In the genomic region with DNA sequence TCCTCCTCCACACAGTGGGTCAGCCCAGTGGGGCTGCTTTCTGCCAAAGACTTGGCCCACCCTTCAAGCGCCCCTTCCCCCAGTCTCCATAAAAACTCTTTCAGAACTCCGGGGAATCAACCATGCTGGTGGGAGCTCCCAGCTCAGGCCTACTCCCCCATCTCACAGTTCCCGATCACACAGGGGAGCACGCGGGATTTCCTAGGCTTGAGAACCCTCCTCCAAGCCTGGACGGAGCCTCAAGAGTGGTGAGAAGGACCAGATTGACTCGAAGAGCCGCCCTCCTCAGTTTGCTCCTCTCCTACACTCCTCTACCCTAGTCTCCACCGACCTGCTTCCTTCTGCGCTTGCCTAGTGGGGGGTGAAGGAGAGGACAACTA, we compare ENCODE assay signal across 8 cellular contexts.
A peak's percentile ranks its signal among the peaks of the same experiment; 100 is the strongest.
DNase-seq lines count a peak whose midpoint lies in the region; ATAC-seq and TF ChIP-seq lines count a peak whose summit lies in the region.

No MANE protein-coding gene starts in this region.

- peak overlapping the region; percentile 80 for H3K4me2 ChIP-seq in osteoblast (ENCODE audit: insufficient read depth, low read length)

- no peak for TF ChIP-seq POLR2A in Peyer's patch (IDR thresholded peaks at IDR 0.05)
- TF ChIP-seq POLR2A in esophagus muscularis mucosa (IDR thresholded peaks at IDR 0.05; ENCODE audit: low read depth), result no peak

- peak; percentile 36 for DNase-seq in DMS79 (lab: John Stamatoyannopoulos, UW)
- DNase-seq in Peyer's patch, result no peak
- DNase-seq in esophagus muscularis mucosa (ENCODE audit: extremely low spot score), result no peak
- peak; percentile 75 for DNase-seq in osteoblast (ENCODE audit: insufficient read length, low spot score, missing footprints)
- no peak for DNase-seq in epidermal melanocyte (ENCODE audit: insufficient read length, low spot score)
- no peak for DNase-seq in superior temporal gyrus (ENCODE audit: extremely low spot score)
- no peak for DNase-seq in CD1c-positive myeloid dendritic cell (ENCODE audit: extremely low spot score)

- peak overlapping the region; percentile 60 for H2AFZ ChIP-seq in osteoblast (ENCODE audit: low read length)

- no peaks in the 10 kb centered on the region for H3K79me2 ChIP-seq in osteoblast (ENCODE audit: insufficient read depth, low read length)

- TF ChIP-seq EP300 in esophagus muscularis mucosa (IDR thresholded peaks at IDR 0.05), result no peak

- H4K20me1 ChIP-seq in osteoblast (ENCODE audit: insufficient read depth, low read length), result no peaks in the 10 kb centered on the region

- no peaks in the 10 kb centered on the region for H3K36me3 ChIP-seq in Peyer's patch
- no peaks in the 10 kb centered on the region for H3K36me3 ChIP-seq in esophagus muscularis mucosa
- no peaks in the 10 kb centered on the region for H3K36me3 ChIP-seq in osteoblast (ENCODE audit: insufficient read depth, low read length)

- ATAC-seq in HG02678 (IDR thresholded peaks at IDR 0.05; ENCODE audit: unreplicated experiment), result no peak

- intact Hi-C loops in esophagus muscularis mucosa (cut with DNase I), result no loop called here

- H3K4me1 ChIP-seq in Peyer's patch, result peaks cover 0 to 4% (median 0%) of the 10 kb centered on the region in 4 donors
- peaks cover 3 to 20% (median 18%) of the 10 kb centered on the region in 4 donors for H3K4me1 ChIP-seq in esophagus muscularis mucosa
- peaks cover 15% of the 10 kb centered on the region for H3K4me1 ChIP-seq in osteoblast (ENCODE audit: insufficient read depth, low read length)

- H3K9me3 ChIP-seq in Peyer's patch (no peaks in the 10 kb centered on the region), esophagus muscularis mucosa (no peaks in the 10 kb centered on the region), osteoblast (ENCODE audit: low read depth, low read length) (no peaks in the 10 kb centered on the region)

- H3K27me3 ChIP-seq in Peyer's patch (no peaks in the 10 kb centered on the region), esophagus muscularis mucosa (no peaks in the 10 kb centered on the region), osteoblast (ENCODE audit: insufficient read depth, low read length) (no peaks in the 10 kb centered on the region)

- H3K27ac ChIP-seq in Peyer's patch, result peak overlapping the region; percentile 67 to 93 (median 85)
- H3K27ac ChIP-seq in esophagus muscularis mucosa (replicated peaks in 1 of 4), result peak overlapping the region; percentile 80 to 92 (median 88)
- peak overlapping the region; percentile 37 for H3K27ac ChIP-seq in osteoblast (ENCODE audit: low read depth, low read length)

- WGBS in esophagus muscularis mucosa, result 39% methylated on average over 9 of the region's 10 CpGs

- no peak for TF ChIP-seq CTCF in Peyer's patch (IDR thresholded peaks at IDR 0.05)
- TF ChIP-seq CTCF in esophagus muscularis mucosa (IDR thresholded peaks at IDR 0.05), result no peak
- TF ChIP-seq CTCF in osteoblast (IDR thresholded peaks at IDR 0.05; ENCODE audit: extremely low read depth, low read depth, low read length), result no peak

- peak overlapping the region; percentile 44 to 59 (median 50) for H3K4me3 ChIP-seq in Peyer's patch
- H3K4me3 ChIP-seq in esophagus muscularis mucosa, result peak overlapping the region; percentile 50 to 65 (median 58)
- H3K4me3 ChIP-seq in osteoblast (ENCODE audit: insufficient read depth, low read length), result peak overlapping the region; percentile 69

Comparison
In these comparisons a context has a peak if more than half of its experiments do, and no peak if none do; other contexts are left out.
1. DNase-seq: peak in DMS79 (single experiment) and osteoblast (single experiment); none in Peyer's patch (0 of 3), esophagus muscularis mucosa (single experiment), epidermal melanocyte (single experiment), superior temporal gyrus (single experiment) and CD1c-positive myeloid dendritic cell (single experiment).
2. H3K27ac ChIP-seq: peak in every context shown above with its lines; median percentile 88 in esophagus muscularis mucosa; 85 in Peyer's patch; 37 in osteoblast.
3. Peak in every context shown above with its lines, with median percentiles within 50 percentile points of each other: H3K4me3 ChIP-seq.